ENCODE assay signal across 2 cellular contexts in genomic region chr5:53025506-53025905, GRCh38.
A peak's percentile ranks its signal among the peaks of the same experiment; 100 is the strongest.
TF ChIP-seq lines count a peak whose summit lies in the region.

No MANE protein-coding gene starts in this region.

TF ChIP-seq in HepG2, 621 proteins besides CTCF, POLR2A, EP300 and RAD21 (continues in another document):
- TF ChIP-seq ZNF569 (CRISPR knock-in tag; IDR thresholded peaks at IDR 0.05; ENCODE audit: borderline replicate concordance) (no peak), HOXA7 (CRISPR knock-in tag; IDR thresholded peaks at IDR 0.05) (no peak), FOXP1 (IDR thresholded peaks at IDR 0.05) (no peak), FOXP1 (CRISPR knock-in tag; IDR thresholded peaks at IDR 0.05) (peak; percentile 44; the same call in 1 of the 2 replicates), MIER3 (CRISPR knock-in tag; IDR thresholded peaks at IDR 0.05; ENCODE audit: borderline replicate concordance) (no peak), ZFP82 (CRISPR knock-in tag; IDR thresholded peaks at IDR 0.05; ENCODE audit: borderline replicate concordance) (no peak), XBP1 (CRISPR knock-in tag; IDR thresholded peaks at IDR 0.05) (no peak), ZNF564 (CRISPR knock-in tag; IDR thresholded peaks at IDR 0.05) (no peak), MIER2 (CRISPR knock-in tag; IDR thresholded peaks at IDR 0.05) (no peak), TSC22D2 (CRISPR knock-in tag; IDR thresholded peaks at IDR 0.05; ENCODE audit: borderline replicate concordance) (no peak), SMYD3 (CRISPR knock-in tag; IDR thresholded peaks at IDR 0.05) (no peak), ZNF772 (CRISPR knock-in tag; IDR thresholded peaks at IDR 0.05) (no peak), ZNF678 (CRISPR knock-in tag; IDR thresholded peaks at IDR 0.05) (no peak), SIN3B (IDR thresholded peaks at IDR 0.05; ENCODE audit: low read length) (no peak), ZBTB25 (CRISPR knock-in tag; IDR thresholded peaks at IDR 0.05) (peak; percentile 35; the same call in 1 of the 2 replicates), THAP11 (CRISPR knock-in tag; IDR thresholded peaks at IDR 0.05) (0 out of 2 replicates have a peak, but pooled peaks have one; percentile 14), ZNF577 (CRISPR knock-in tag; IDR thresholded peaks at IDR 0.05; ENCODE audit: borderline replicate concordance, low read depth) (no peak), ZNF354B (CRISPR knock-in tag; IDR thresholded peaks at IDR 0.05) (no peak), ARHGAP35 (CRISPR knock-in tag; IDR thresholded peaks at IDR 0.05; ENCODE audit: borderline replicate concordance) (no peak), ZSCAN12 (CRISPR knock-in tag; IDR thresholded peaks at IDR 0.05) (no peak), HDAC2 (CRISPR knock-in tag; IDR thresholded peaks at IDR 0.05) (peak; percentile 50; the same call in 1 of the 2 replicates), CEBPG (CRISPR knock-in tag; IDR thresholded peaks at IDR 0.05) (peak; percentile 47; the same call in 1 of the 2 replicates)
- TF ChIP-seq, protein P1, sequence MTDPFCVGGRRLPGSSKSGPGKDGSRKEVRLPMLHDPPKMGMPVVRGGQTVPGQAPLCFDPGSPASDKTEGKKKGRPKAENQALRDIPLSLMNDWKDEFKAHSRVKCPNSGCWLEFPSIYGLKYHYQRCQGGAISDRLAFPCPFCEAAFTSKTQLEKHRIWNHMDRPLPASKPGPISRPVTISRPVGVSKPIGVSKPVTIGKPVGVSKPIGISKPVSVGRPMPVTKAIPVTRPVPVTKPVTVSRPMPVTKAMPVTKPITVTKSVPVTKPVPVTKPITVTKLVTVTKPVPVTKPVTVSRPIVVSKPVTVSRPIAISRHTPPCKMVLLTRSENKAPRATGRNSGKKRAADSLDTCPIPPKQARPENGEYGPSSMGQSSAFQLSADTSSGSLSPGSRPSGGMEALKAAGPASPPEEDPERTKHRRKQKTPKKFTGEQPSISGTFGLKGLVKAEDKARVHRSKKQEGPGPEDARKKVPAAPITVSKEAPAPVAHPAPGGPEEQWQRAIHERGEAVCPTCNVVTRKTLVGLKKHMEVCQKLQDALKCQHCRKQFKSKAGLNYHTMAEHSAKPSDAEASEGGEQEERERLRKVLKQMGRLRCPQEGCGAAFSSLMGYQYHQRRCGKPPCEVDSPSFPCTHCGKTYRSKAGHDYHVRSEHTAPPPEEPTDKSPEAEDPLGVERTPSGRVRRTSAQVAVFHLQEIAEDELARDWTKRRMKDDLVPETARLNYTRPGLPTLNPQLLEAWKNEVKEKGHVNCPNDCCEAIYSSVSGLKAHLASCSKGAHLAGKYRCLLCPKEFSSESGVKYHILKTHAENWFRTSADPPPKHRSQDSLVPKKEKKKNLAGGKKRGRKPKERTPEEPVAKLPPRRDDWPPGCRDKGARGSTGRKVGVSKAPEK (CRISPR knock-in tag; IDR thresholded peaks at IDR 0.05; ENCODE audit: borderline replicate concordance) = no peak
- TF ChIP-seq, protein P2, sequence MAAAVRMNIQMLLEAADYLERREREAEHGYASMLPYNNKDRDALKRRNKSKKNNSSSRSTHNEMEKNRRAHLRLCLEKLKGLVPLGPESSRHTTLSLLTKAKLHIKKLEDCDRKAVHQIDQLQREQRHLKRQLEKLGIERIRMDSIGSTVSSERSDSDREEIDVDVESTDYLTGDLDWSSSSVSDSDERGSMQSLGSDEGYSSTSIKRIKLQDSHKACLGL (CRISPR knock-in tag; IDR thresholded peaks at IDR 0.05) = no peak
- TF ChIP-seq, protein P3, sequence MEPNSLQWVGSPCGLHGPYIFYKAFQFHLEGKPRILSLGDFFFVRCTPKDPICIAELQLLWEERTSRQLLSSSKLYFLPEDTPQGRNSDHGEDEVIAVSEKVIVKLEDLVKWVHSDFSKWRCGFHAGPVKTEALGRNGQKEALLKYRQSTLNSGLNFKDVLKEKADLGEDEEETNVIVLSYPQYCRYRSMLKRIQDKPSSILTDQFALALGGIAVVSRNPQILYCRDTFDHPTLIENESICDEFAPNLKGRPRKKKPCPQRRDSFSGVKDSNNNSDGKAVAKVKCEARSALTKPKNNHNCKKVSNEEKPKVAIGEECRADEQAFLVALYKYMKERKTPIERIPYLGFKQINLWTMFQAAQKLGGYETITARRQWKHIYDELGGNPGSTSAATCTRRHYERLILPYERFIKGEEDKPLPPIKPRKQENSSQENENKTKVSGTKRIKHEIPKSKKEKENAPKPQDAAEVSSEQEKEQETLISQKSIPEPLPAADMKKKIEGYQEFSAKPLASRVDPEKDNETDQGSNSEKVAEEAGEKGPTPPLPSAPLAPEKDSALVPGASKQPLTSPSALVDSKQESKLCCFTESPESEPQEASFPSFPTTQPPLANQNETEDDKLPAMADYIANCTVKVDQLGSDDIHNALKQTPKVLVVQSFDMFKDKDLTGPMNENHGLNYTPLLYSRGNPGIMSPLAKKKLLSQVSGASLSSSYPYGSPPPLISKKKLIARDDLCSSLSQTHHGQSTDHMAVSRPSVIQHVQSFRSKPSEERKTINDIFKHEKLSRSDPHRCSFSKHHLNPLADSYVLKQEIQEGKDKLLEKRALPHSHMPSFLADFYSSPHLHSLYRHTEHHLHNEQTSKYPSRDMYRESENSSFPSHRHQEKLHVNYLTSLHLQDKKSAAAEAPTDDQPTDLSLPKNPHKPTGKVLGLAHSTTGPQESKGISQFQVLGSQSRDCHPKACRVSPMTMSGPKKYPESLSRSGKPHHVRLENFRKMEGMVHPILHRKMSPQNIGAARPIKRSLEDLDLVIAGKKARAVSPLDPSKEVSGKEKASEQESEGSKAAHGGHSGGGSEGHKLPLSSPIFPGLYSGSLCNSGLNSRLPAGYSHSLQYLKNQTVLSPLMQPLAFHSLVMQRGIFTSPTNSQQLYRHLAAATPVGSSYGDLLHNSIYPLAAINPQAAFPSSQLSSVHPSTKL (CRISPR knock-in tag; IDR thresholded peaks at IDR 0.05) = peak; percentile 91

TF ChIP-seq in H1, 55 proteins besides CTCF, POLR2A, EP300 and RAD21:
- no peak for TF ChIP-seq KDM1A (IDR thresholded peaks at IDR 0.05; ENCODE audit: borderline replicate concordance, low read length)
- no peak for TF ChIP-seq FOSL1 (IDR thresholded peaks at IDR 0.05; ENCODE audit: insufficient read depth, low read depth, low read length)
- TF ChIP-seq TAF7 (optimal IDR thresholded peaks at IDR 0.05; ENCODE audit: borderline replicate concordance, low read depth, low read length) = no peak
- TF ChIP-seq KDM5A (IDR thresholded peaks at IDR 0.05; ENCODE audit: low read length) = no peak
- TF ChIP-seq KDM4A (IDR thresholded peaks at IDR 0.05; ENCODE audit: low read depth, low read length, severe bottlenecking) = no peak
- TF ChIP-seq BCL11A (IDR thresholded peaks at IDR 0.05; ENCODE audit: low read depth in 2 of 2, low read length in 2 of 2) = no peak
- no peak for TF ChIP-seq POU5F1 (IDR thresholded peaks at IDR 0.05; ENCODE audit: low read depth, low read length)
